In the genomic region with DNA sequence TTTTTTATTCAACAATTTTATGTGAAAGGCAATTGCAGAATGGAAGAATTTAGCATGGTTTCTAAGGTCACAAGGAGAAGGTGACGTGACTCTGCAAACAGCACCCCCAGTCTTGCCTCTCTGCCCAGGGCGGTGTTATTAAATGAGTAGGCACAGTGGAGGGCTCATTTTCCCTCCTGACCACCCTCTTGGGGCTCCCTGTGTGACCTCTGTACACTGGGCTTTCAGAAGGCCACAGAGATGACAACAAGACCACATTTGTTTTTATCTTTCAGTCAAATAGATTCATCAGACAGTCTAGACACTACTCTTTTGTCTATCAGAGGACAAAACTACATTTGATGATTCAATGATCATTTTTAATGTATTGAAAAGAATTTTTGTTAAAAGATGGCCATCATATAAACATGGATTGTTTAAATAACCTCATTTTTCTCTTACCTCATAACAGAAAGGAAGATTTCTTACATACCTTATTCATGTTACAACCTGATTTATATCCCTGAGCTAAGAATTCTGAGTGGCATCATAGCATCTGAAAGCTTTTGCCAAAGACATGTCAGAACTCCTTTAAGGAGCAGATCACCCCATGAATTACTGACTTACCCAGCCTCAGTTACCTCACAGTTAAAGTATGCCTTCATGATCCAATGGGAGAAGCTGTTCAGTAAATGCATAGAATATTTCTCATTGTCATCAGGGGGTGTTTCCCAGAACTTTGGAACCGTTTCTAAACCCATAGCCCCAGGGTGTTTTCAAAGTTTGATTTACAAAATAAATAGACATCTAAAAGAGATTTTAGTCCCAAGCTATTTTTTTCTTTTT, we compare ENCODE assay signal across 13 cellular contexts.
DNase-seq lines count a peak whose midpoint lies in the region; TF ChIP-seq lines count a peak whose summit lies in the region.
"Had no signal": no experiment of that assay in that cellular context is flagged by ENCODE, and none has a peak within 500 bp of the region (broad histone marks: within the 10 kb centered on the region; RNA-seq: fewer than 3 reads in every experiment).

No MANE protein-coding gene starts in this region.

- DNase-seq in GM23248 (peak; percentile 19), head of caudate nucleus (peak in 36 of 42 donors; percentile 14 to 81 (median 48)), osteocyte (ENCODE audit: extremely low spot score, unreplicated experiment) (no peak), RKO (ENCODE audit: low spot score) (no peak), erythroblast (lab: John Stamatoyannopoulos, UW) (no peak), AG20443 (ENCODE audit: low spot score) (no peak)
- DNase-seq in stimulated activated CD4-positive, alpha-beta T cell treated with anti-CD3 and anti-CD28 coated beads, Interleukin-15, amount 100 ng/mL, for 24 hours: no peak
- DNase-seq: NCI-H1930, T-helper 9 cell had no signal

- no peak overlapping the region for H3K4me3 ChIP-seq in GM23248
- H3K4me3 ChIP-seq: right atrium auricular region had no signal

- intact Hi-C loops in head of caudate nucleus (cut with DNase I): no loop called here

- no peaks in the 10 kb centered on the region for H3K79me2 ChIP-seq in GM23248 (ENCODE audit: insufficient read depth)

- H3F3A ChIP-seq in GM23248 (ENCODE audit: insufficient read depth): peaks cover 28% of the 10 kb centered on the region

- H3K27ac ChIP-seq in GM23248 (no peak overlapping the region), angular gyrus (ENCODE audit: low read depth, low read length) (peak overlapping the region; percentile 94)
- H3K27ac ChIP-seq: C4-2B, right atrium auricular region had no signal

- H3K27me3 ChIP-seq in GM23248 (replicated peaks; ENCODE audit: insufficient read depth): no peaks in the 10 kb centered on the region
- H3K27me3 ChIP-seq: right atrium auricular region had no signal

- H3K9me3 ChIP-seq in GM23248 (ENCODE audit: low read depth): no peaks in the 10 kb centered on the region
- H3K9me3 ChIP-seq: right atrium auricular region had no signal

- 70 to 84% methylated on average over 3 of the region's 3 CpGs for WGBS in GM23248 (ENCODE audit: low coverage in 1 of 2, low lambda C conversion rate in 2 of 2, missing lambda C conversion rate in 2 of 2), 2 experiments

- H3K9ac ChIP-seq in GM23248: no peak overlapping the region

- H3K36me3 Mint-ChIP-seq in osteocyte (ENCODE audit: unreplicated experiment): no peaks in the 10 kb centered on the region
- H3K36me3 Mint-ChIP-seq: activated naive CD8-positive, alpha-beta T cell had no signal

- H3K4me1 ChIP-seq in GM23248 (ENCODE audit: insufficient read depth): peaks cover 51% of the 10 kb centered on the region
- H3K4me1 ChIP-seq: right atrium auricular region had no signal

- H4K20me1 ChIP-seq in GM23248 (ENCODE audit: insufficient read depth): no peaks in the 10 kb centered on the region

- in situ Hi-C loops in GM23248 (cut with MboI): no loop called here

- TF ChIP-seq POLR2A in erythroblast (IDR thresholded peaks at IDR 0.05; ENCODE audit: low read length): no peak

- no peaks in the 10 kb centered on the region for H3K9me2 ChIP-seq in GM23248 (ENCODE audit: insufficient read depth)

- no peak overlapping the region for H2AFZ ChIP-seq in GM23248

- H3K4me3 Mint-ChIP-seq in osteocyte (ENCODE audit: unreplicated experiment): peak overlapping the region; percentile 49
- H3K4me3 Mint-ChIP-seq: activated naive CD8-positive, alpha-beta T cell had no signal

- no peak for TF ChIP-seq CTCF in osteocyte (IDR thresholded peaks at IDR 0.05)

- no peak overlapping the region for H3K4me2 ChIP-seq in GM23248 (ENCODE audit: unreplicated experiment)

- H3K36me3 ChIP-seq in GM23248 (ENCODE audit: low read depth): no peaks in the 10 kb centered on the region
- H3K36me3 ChIP-seq: right atrium auricular region had no signal

- peaks cover 26% of the 10 kb centered on the region for H3K4me1 Mint-ChIP-seq in osteocyte (ENCODE audit: unreplicated experiment)

- peaks cover 2% of the 10 kb centered on the region for H3K27me3 Mint-ChIP-seq in osteocyte (ENCODE audit: unreplicated experiment)
- H3K27me3 Mint-ChIP-seq: activated naive CD8-positive, alpha-beta T cell had no signal

- H3K9me3 Mint-ChIP-seq in osteocyte (ENCODE audit: unreplicated experiment): no peaks in the 10 kb centered on the region

- H3K27ac Mint-ChIP-seq in osteocyte (ENCODE audit: unreplicated experiment): peak overlapping the region; percentile 65
- H3K27ac Mint-ChIP-seq: activated naive CD8-positive, alpha-beta T cell had no signal

Comparison
In these comparisons a context has a peak if more than half of its experiments do, and no peak if none do; other contexts are left out.
1. DNase-seq: peak in GM23248 (single experiment) and head of caudate nucleus (36 of 42); none in osteocyte (single experiment), RKO (single experiment), stimulated activated CD4-positive, alpha-beta T cell treated with anti-CD3 and anti-CD28 coated beads, Interleukin-15, amount 100 ng/mL, for 24 hours (single experiment), erythroblast (0 of 2) and AG20443 (single experiment).